ENCODE assay signal across 8 cellular contexts in genomic region chr1:32742956-32743355, GRCh38. TPM values are rescaled to one million over a fixed set of nuclear protein-coding genes. Genes with fewer than 3 reads are reported as not detected.
A peak's percentile ranks its signal among the peaks of the same experiment; 100 is the strongest.
DNase-seq lines count a peak whose midpoint lies in the region; ATAC-seq and TF ChIP-seq lines count a peak whose summit lies in the region.

No MANE protein-coding gene starts in this region.

- DNase-seq in NCI-H1105 (lab: John Stamatoyannopoulos, UW) (no peak), A673 (ENCODE audit: low spot score) (no peak)
- DNase-seq in activated CD8-positive, alpha-beta memory T cell treated with anti-CD3 and anti-CD28 coated beads, Interleukin-2, amount 50 U/mL, for 48 hours = no peak

- POLR2A ChIA-PET in A673 (lab: Charles Lee; ENCODE audit: low non-redundant PET) = no interaction called here

- H3K9ac ChIP-seq in HUES64 (ENCODE audit: low read depth, low read length) (no peak overlapping the region), muscle layer of colon (ENCODE audit: low read length) (no peak overlapping the region)

- H3K27ac ChIP-seq in 22Rv1 (peak overlapping the region; percentile 75; the same call in 1 of the 2 replicates), HUES64 (ENCODE audit: low read depth, low read length) (no peak overlapping the region; the same call in 1 of the 2 replicates), muscle layer of colon (ENCODE audit: low read depth, low read length) (peak overlapping the region; percentile 21), A673 (ENCODE audit: low read depth, low read length, poor library complexity, severe bottlenecking) (no peak overlapping the region)

- H3K27me3 Mint-ChIP-seq in dendritic cell treated with granulocyte-macrophage colony-stimulating factor and Interleukin-4, amounts not matched to agents 40 ng/mL and 50 ng/mL, for 4 days = peaks cover 8% of the 10 kb centered on the region

- intact Hi-C loops in dendritic cell treated with granulocyte-macrophage colony-stimulating factor and Interleukin-4, amounts not matched to agents 40 ng/mL and 50 ng/mL, for 4 days (cut with micrococcal nuclease) = no loop called here
- intact Hi-C loops in A673 (cut with micrococcal nuclease; ENCODE audit: unreplicated experiment) = no loop called here

- peak overlapping the region; percentile 77 for H3K27ac Mint-ChIP-seq in dendritic cell treated with granulocyte-macrophage colony-stimulating factor and Interleukin-4, amounts not matched to agents 40 ng/mL and 50 ng/mL, for 4 days

- no TSS peak for BruUV-seq in A673 (replicated peaks; lab: Mats Ljungman, UMichigan)

- no peaks in the 10 kb centered on the region for H3K9me3 Mint-ChIP-seq in dendritic cell treated with granulocyte-macrophage colony-stimulating factor and Interleukin-4, amounts not matched to agents 40 ng/mL and 50 ng/mL, for 4 days

- ATAC-seq in GM19452 (IDR thresholded peaks at IDR 0.05; ENCODE audit: unreplicated experiment) = no peak

- no peak for TF ChIP-seq CTCF in 22Rv1 (IDR thresholded peaks at IDR 0.05)
- TF ChIP-seq CTCF in A673 (conservative IDR thresholded peaks at IDR 0.05; ENCODE audit: low read depth, low read length) = no peak

- H3K4me1 ChIP-seq in HUES64 (ENCODE audit: insufficient read depth, low read length) = peaks cover 24% of the 10 kb centered on the region
- peaks cover 22% of the 10 kb centered on the region for H3K4me1 ChIP-seq in muscle layer of colon (ENCODE audit: insufficient read depth, low read length)
- H3K4me1 ChIP-seq in A673 (ENCODE audit: insufficient read depth, low read length, poor library complexity, severe bottlenecking) = no peaks in the 10 kb centered on the region

- 42% methylated on average over 4 of the region's 4 CpGs for WGBS in HUES64

- CTCF ChIA-PET in A673 (lab: Charles Lee) = no interaction called here

- H3K4me3 ChIP-seq in HUES64 (ENCODE audit: low read length) (peak overlapping the region; percentile 57; the same call in 1 of the 2 replicates), muscle layer of colon (ENCODE audit: low read depth in 1 of 2, low read length in 2 of 2) (peak overlapping the region in 1 of 2 donors; percentile 50), A673 (ENCODE audit: low read depth, low read length, poor library complexity, severe bottlenecking) (no peak overlapping the region)

- H3K36me3 ChIP-seq in HUES64 (ENCODE audit: insufficient read depth, low read length) (no peaks in the 10 kb centered on the region), muscle layer of colon (ENCODE audit: insufficient read depth, low read length) (no peaks in the 10 kb centered on the region), A673 (ENCODE audit: insufficient read depth, low read length, poor library complexity, severe bottlenecking) (no peaks in the 10 kb centered on the region)

- no peaks in the 10 kb centered on the region for H3K9me3 ChIP-seq in HUES64 (ENCODE audit: insufficient read depth, low read depth, low read length)
- H3K9me3 ChIP-seq in muscle layer of colon (ENCODE audit: low read length) = no peaks in the 10 kb centered on the region
- H3K9me3 ChIP-seq in A673 (ENCODE audit: low read depth, low read length, poor library complexity, severe bottlenecking) = no peaks in the 10 kb centered on the region

- H3K27me3 ChIP-seq in HUES64 (ENCODE audit: insufficient read depth, low read length) (peaks cover 14% of the 10 kb centered on the region), muscle layer of colon (ENCODE audit: control insufficient read depth in 1 of 2, insufficient read depth in 2 of 2, low read length in 2 of 2) (no peaks in the 10 kb centered on the region), A673 (replicated peaks; ENCODE audit: insufficient read depth, low read depth, low read length, poor library complexity) (no peaks in the 10 kb centered on the region)

- peaks cover 29% of the 10 kb centered on the region for H3K4me1 Mint-ChIP-seq in dendritic cell treated with granulocyte-macrophage colony-stimulating factor and Interleukin-4, amounts not matched to agents 40 ng/mL and 50 ng/mL, for 4 days (ENCODE audit: low read depth)

- peaks cover 41% of the 10 kb centered on the region for H3K36me3 Mint-ChIP-seq in dendritic cell treated with granulocyte-macrophage colony-stimulating factor and Interleukin-4, amounts not matched to agents 40 ng/mL and 50 ng/mL, for 4 days (ENCODE audit: low read depth)

- H3K4me3 Mint-ChIP-seq in dendritic cell treated with granulocyte-macrophage colony-stimulating factor and Interleukin-4, amounts not matched to agents 40 ng/mL and 50 ng/mL, for 4 days = peak overlapping the region; percentile 89

RNA-seq across cellular contexts. Expression of gene SYNC, which starts 40.4 kb away (rescaled TPM):
- polyA plus RNA-seq in HUES64 (2013, experiment 1 of 2) = 0.05 TPM
- not detected for polyA plus RNA-seq in HUES64 (2013, experiment 2 of 2)
- 0.71 TPM in 1 of 2 replicates, not detected in the other for total RNA-seq in A673 (2021)

Comparison
In these comparisons a context has a peak if more than half of its experiments do, and no peak if none do; other contexts are left out.
1. H3K27ac ChIP-seq: peak in 22Rv1 (single experiment) and muscle layer of colon (single experiment); none in HUES64 (single experiment) and A673 (single experiment).